Comparison of ENCODE assay signal across 1 cellular context in genomic region chr10:87500646-87501048, GRCh38.
TF ChIP-seq lines count a peak whose summit lies in the region.

No MANE protein-coding gene starts in this region.

TF ChIP-seq in HepG2, 621 proteins besides CTCF, POLR2A, EP300 and RAD21 (continued from another document and continues in another):
- TF ChIP-seq GMEB2 (CRISPR knock-in tag; IDR thresholded peaks at IDR 0.05; ENCODE audit: low read depth) (no peak), POGZ (CRISPR knock-in tag; IDR thresholded peaks at IDR 0.05) (peak; percentile 96), SRSF9 (IDR thresholded peaks at IDR 0.05; ENCODE audit: borderline replicate concordance, insufficient read depth, low read depth, low read length, poor library complexity, severe bottlenecking) (no peak), NCOR1 (IDR thresholded peaks at IDR 0.05; ENCODE audit: borderline replicate concordance, low read length) (peak; percentile 94), NFYB (CRISPR knock-in tag; IDR thresholded peaks at IDR 0.05) (0 out of 2 replicates have a peak, but pooled peaks have one; percentile 26), FOXJ3 (CRISPR knock-in tag; IDR thresholded peaks at IDR 0.05; ENCODE audit: borderline replicate concordance) (peak; percentile 96), THYN1 (CRISPR knock-in tag; IDR thresholded peaks at IDR 0.05; ENCODE audit: borderline replicate concordance, low read depth) (no peak), SMARCC2 (IDR thresholded peaks at IDR 0.05) (peak; percentile 94; the same call in 1 of the 2 replicates), CHCHD3 (CRISPR knock-in tag; IDR thresholded peaks at IDR 0.05) (no peak), CBX1 (IDR thresholded peaks at IDR 0.05; ENCODE audit: low read depth) (peak; percentile 35), FLYWCH1 (CRISPR knock-in tag; IDR thresholded peaks at IDR 0.05) (no peak), ZNF879 (CRISPR knock-in tag; IDR thresholded peaks at IDR 0.05) (no peak), ZNF775 (CRISPR knock-in tag; IDR thresholded peaks at IDR 0.05; ENCODE audit: borderline replicate concordance) (no peak), GRHL1 (CRISPR knock-in tag; conservative IDR thresholded peaks at IDR 0.05) (no peak), HOXA5 (CRISPR knock-in tag; IDR thresholded peaks at IDR 0.05) (0 out of 2 replicates have a peak, but pooled peaks have one; percentile 66), ZNF17 (CRISPR knock-in tag; IDR thresholded peaks at IDR 0.05) (no peak), NFKBIZ (CRISPR knock-in tag; IDR thresholded peaks at IDR 0.05) (peak; percentile 95), TEF (CRISPR knock-in tag; IDR thresholded peaks at IDR 0.05) (no peak), HDAC6 (IDR thresholded peaks at IDR 0.05; ENCODE audit: low read depth, low read length) (no peak), ZNF546 (CRISPR knock-in tag; conservative IDR thresholded peaks at IDR 0.05) (no peak), ZNF574 (CRISPR knock-in tag; IDR thresholded peaks at IDR 0.05) (peak; percentile 70), REL (CRISPR knock-in tag; conservative IDR thresholded peaks at IDR 0.05) (no peak), TRAFD1 (CRISPR knock-in tag; IDR thresholded peaks at IDR 0.05; ENCODE audit: borderline replicate concordance) (no peak), KDM5B (CRISPR knock-in tag; IDR thresholded peaks at IDR 0.05; ENCODE audit: borderline replicate concordance) (no peak), PRDM15 (CRISPR knock-in tag; IDR thresholded peaks at IDR 0.05) (no peak), BRD4 (CRISPR knock-in tag; IDR thresholded peaks at IDR 0.05) (peak; percentile 62; the same call in 1 of the 2 replicates), MXI1 (IDR thresholded peaks at IDR 0.05; ENCODE audit: borderline replicate concordance, low read depth, low read length) (peak; percentile 59; the same call in 1 of the 3 replicates), MED8 (CRISPR knock-in tag; IDR thresholded peaks at IDR 0.05; ENCODE audit: insufficient replicate concordance) (peak; percentile 79), ZNF720 (CRISPR knock-in tag; IDR thresholded peaks at IDR 0.05) (no peak), ZKSCAN8 (CRISPR knock-in tag; IDR thresholded peaks at IDR 0.05; ENCODE audit: borderline replicate concordance) (peak; percentile 95; the same call in 1 of the 2 replicates), ETV6 (CRISPR knock-in tag; conservative IDR thresholded peaks at IDR 0.05) (no peak), ZNF644 (CRISPR knock-in tag; IDR thresholded peaks at IDR 0.05; ENCODE audit: low read depth) (peak; percentile 99), ZSCAN9 (CRISPR knock-in tag; IDR thresholded peaks at IDR 0.05; ENCODE audit: borderline replicate concordance) (peak; percentile 96; the same call in 1 of the 2 replicates), ZNF317 (CRISPR knock-in tag; IDR thresholded peaks at IDR 0.05) (peak; percentile 77), NFIB (CRISPR knock-in tag; IDR thresholded peaks at IDR 0.05; ENCODE audit: borderline replicate concordance) (no peak), JUNB (CRISPR knock-in tag; IDR thresholded peaks at IDR 0.05; ENCODE audit: borderline replicate concordance) (peak; percentile 78; the same call in 1 of the 2 replicates), ZNF275 (CRISPR knock-in tag; IDR thresholded peaks at IDR 0.05; ENCODE audit: borderline replicate concordance) (peak; percentile 70; the same call in 1 of the 2 replicates), SP5 (CRISPR knock-in tag; IDR thresholded peaks at IDR 0.05; ENCODE audit: borderline replicate concordance, low read depth) (peak; percentile 52; the same call in 1 of the 2 replicates), ZNF792 (CRISPR knock-in tag; IDR thresholded peaks at IDR 0.05) (peak; percentile 97), NBN (conservative IDR thresholded peaks at IDR 0.05) (no peak), ZNF784 (CRISPR knock-in tag; IDR thresholded peaks at IDR 0.05; ENCODE audit: borderline replicate concordance) (no peak), E2F1 (CRISPR knock-in tag; IDR thresholded peaks at IDR 0.05) (no peak), ZNF337 (CRISPR knock-in tag; IDR thresholded peaks at IDR 0.05; ENCODE audit: borderline replicate concordance, low read depth) (0 out of 2 replicates have a peak, but pooled peaks have one; percentile 34), ZNF740 (CRISPR knock-in tag; IDR thresholded peaks at IDR 0.05) (no peak), SMAD9 (CRISPR knock-in tag; IDR thresholded peaks at IDR 0.05) (no peak), CBX5 (CRISPR knock-in tag; IDR thresholded peaks at IDR 0.05; ENCODE audit: borderline replicate concordance) (peak; percentile 88), ZNF547 (CRISPR knock-in tag; IDR thresholded peaks at IDR 0.05) (no peak), ZNF329 (CRISPR knock-in tag; IDR thresholded peaks at IDR 0.05; ENCODE audit: low read depth) (no peak), ZNF670 (CRISPR knock-in tag; IDR thresholded peaks at IDR 0.05; ENCODE audit: borderline replicate concordance) (0 out of 2 replicates have a peak, but pooled peaks have one; percentile 61), SIN3A (IDR thresholded peaks at IDR 0.05; ENCODE audit: borderline replicate concordance, low read depth, low read length) (no peak), POLR2AphosphoS2 (IDR thresholded peaks at IDR 0.05; ENCODE audit: low read depth, low read length) (no peak)
